8 cellular contexts compared by ENCODE assay signal in the genomic region with DNA sequence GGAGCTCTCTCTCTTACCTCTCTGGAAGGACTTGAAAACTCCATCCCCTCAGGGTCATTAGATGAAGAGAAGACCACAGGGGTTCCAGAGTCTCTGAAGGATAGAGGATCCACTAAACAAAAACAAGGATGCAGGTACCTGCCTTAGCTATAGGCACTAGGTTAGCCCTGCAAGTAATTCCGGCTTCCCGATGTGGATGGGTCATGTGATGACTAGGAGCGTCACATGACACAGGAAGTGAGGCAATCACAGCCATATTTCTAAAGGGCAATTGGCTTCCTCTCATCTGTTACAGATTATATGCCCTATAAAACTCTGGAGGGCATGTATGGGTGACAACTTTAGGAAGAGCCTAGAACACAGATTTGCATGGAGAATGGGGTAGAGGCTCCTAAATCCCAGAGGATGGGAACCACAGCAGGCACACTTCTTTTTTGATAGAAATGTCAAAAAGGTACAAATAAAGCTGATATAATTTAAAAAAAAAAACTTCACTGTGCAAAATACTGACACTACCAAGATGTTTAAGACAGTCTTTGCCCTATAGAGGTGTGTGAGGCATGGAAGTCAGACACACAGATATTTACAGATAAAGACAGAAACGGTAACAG. TPM values are rescaled to one million over a fixed set of nuclear protein-coding genes. Genes with fewer than 3 reads are reported as not detected.
DNase-seq lines count a peak whose midpoint lies in the region; ATAC-seq, FAIRE-seq and TF ChIP-seq lines count a peak whose summit lies in the region.

No MANE protein-coding gene starts in this region.

- no peaks in the 10 kb centered on the region for H3K9me3 Mint-ChIP-seq in activated T-helper 17 cell treated with anti-CD3 and anti-CD28 coated beads, Interleukin-2, amount 50 U/mL, for 72 hours
- H3K9me3 Mint-ChIP-seq in naive thymus-derived CD4-positive, alpha-beta T cell = peaks cover 0 to 8% (median 0%) of the 10 kb centered on the region in 11 donors

- H3K4me1 ChIP-seq in naive thymus-derived CD4-positive, alpha-beta T cell (ENCODE audit: control insufficient read depth in 2 of 2, insufficient read depth in 2 of 2, low read length in 2 of 2) = peaks cover 19 to 20% of the 10 kb centered on the region in 2 donors
- peaks cover 16 to 37% of the 10 kb centered on the region in 2 donors for H3K4me1 ChIP-seq in thoracic aorta (ENCODE audit: control insufficient read depth in 1 of 2, low read depth in 2 of 2)

- no peaks in the 10 kb centered on the region for H3K27me3 Mint-ChIP-seq in activated T-helper 17 cell treated with anti-CD3 and anti-CD28 coated beads, Interleukin-2, amount 50 U/mL, for 72 hours
- H3K27me3 Mint-ChIP-seq in naive thymus-derived CD4-positive, alpha-beta T cell = peaks cover 0 to 6% (median 3%) of the 10 kb centered on the region in 5 donors

- peaks cover 0 to 22% (median 0%) of the 10 kb centered on the region in 3 experiments for H3K36me3 ChIP-seq in naive thymus-derived CD4-positive, alpha-beta T cell (ENCODE audit: control insufficient read depth in 2 of 3, insufficient read depth in 3 of 3, low read length in 3 of 3)
- H3K36me3 ChIP-seq in thoracic aorta = no peaks in the 10 kb centered on the region

- intact Hi-C loops in naive thymus-derived CD4-positive, alpha-beta T cell (cut with micrococcal nuclease) = loop anchor here (1.0 to 5.0 kb wide), 5 partner anchors 22 to 1096 kb away; a partner anchor contains a TSS

- TF ChIP-seq CTCF in thoracic aorta (IDR thresholded peaks at IDR 0.05) = no peak

- peaks cover 52% of the 10 kb centered on the region for H3K36me3 Mint-ChIP-seq in activated T-helper 17 cell treated with anti-CD3 and anti-CD28 coated beads, Interleukin-2, amount 50 U/mL, for 72 hours (ENCODE audit: low read depth)
- peaks cover 0 to 16% (median 5%) of the 10 kb centered on the region in 5 donors for H3K36me3 Mint-ChIP-seq in naive thymus-derived CD4-positive, alpha-beta T cell

- H3K4me3 ChIP-seq in naive thymus-derived CD4-positive, alpha-beta T cell (ENCODE audit: low read length) = peak overlapping the region; percentile 65
- H3K4me3 ChIP-seq in thoracic aorta = peak overlapping the region; percentile 73

- FAIRE-seq in RCC 7860 (lab: Jason Lieb, UNC) = no peak

- POLR2A ChIA-PET in naive thymus-derived CD4-positive, alpha-beta T cell (lab: Charles Lee) = interaction anchor here (0.6 to 2.0 kb wide), 11 partner anchors 9 to 79 kb away, joined by 3 to 8 read pairs (median 4); a partner anchor contains a TSS

- no peaks in the 10 kb centered on the region for H3K9me3 ChIP-seq in naive thymus-derived CD4-positive, alpha-beta T cell (ENCODE audit: control insufficient read depth in 2 of 3, low read length in 3 of 3)
- no peaks in the 10 kb centered on the region for H3K9me3 ChIP-seq in thoracic aorta

- CTCF ChIA-PET in naive thymus-derived CD4-positive, alpha-beta T cell (lab: Charles Lee) = interaction anchor here (1.2 to 2.5 kb wide), 3 partner anchors 9 to 22 kb away, joined by 3 to 10 read pairs (median 8); no protein-coding TSS in a partner anchor

- no peaks in the 10 kb centered on the region for H3K27me3 ChIP-seq in naive thymus-derived CD4-positive, alpha-beta T cell (ENCODE audit: control insufficient read depth in 2 of 2, insufficient read depth in 2 of 2, low read length in 2 of 2)
- H3K27me3 ChIP-seq in thoracic aorta (replicated peaks; ENCODE audit: insufficient read depth) = no peaks in the 10 kb centered on the region

- peak overlapping the region; percentile 75 for H3K4me3 Mint-ChIP-seq in activated T-helper 17 cell treated with anti-CD3 and anti-CD28 coated beads, Interleukin-2, amount 50 U/mL, for 72 hours
- peak overlapping the region; percentile 79 to 92 (median 88) for H3K4me3 Mint-ChIP-seq in naive thymus-derived CD4-positive, alpha-beta T cell

- peaks cover 22% of the 10 kb centered on the region for H3K4me1 Mint-ChIP-seq in activated T-helper 17 cell treated with anti-CD3 and anti-CD28 coated beads, Interleukin-2, amount 50 U/mL, for 72 hours
- H3K4me1 Mint-ChIP-seq in naive thymus-derived CD4-positive, alpha-beta T cell = peaks cover 30 to 56% (median 43%) of the 10 kb centered on the region in 7 donors

- H3K27ac Mint-ChIP-seq in activated T-helper 17 cell treated with anti-CD3 and anti-CD28 coated beads, Interleukin-2, amount 50 U/mL, for 72 hours = peak overlapping the region; percentile 94
- H3K27ac Mint-ChIP-seq in naive thymus-derived CD4-positive, alpha-beta T cell = peak overlapping the region; percentile 73 to 98 (median 91)

- ATAC-seq in activated T-helper 17 cell treated with anti-CD3 and anti-CD28 coated beads, Interleukin-2, amount 50 U/mL, for 72 hours (replicated peaks) = peak; percentile 55
- peak; percentile 42 for ATAC-seq in naive thymus-derived CD4-positive, alpha-beta T cell
- ATAC-seq in thoracic aorta (ENCODE audit: insufficient number of reproducible peaks, low FRiP score, low read depth) (peak; percentile 26), HG02885 (IDR thresholded peaks at IDR 0.05; ENCODE audit: poor library complexity, unreplicated experiment) (no peak)

- DNase-seq in EL (peak; percentile 89), LoVo (ENCODE audit: low spot score) (peak; percentile 84), RCC 7860 (ENCODE audit: low spot score) (peak; percentile 65), fibroblast of peridontal ligament (ENCODE audit: extremely low read depth) (peak; percentile 91), thoracic aorta (ENCODE audit: low spot score) (no peak)
- DNase-seq in naive thymus-derived CD4-positive, alpha-beta T cell = peak in 8 of 9 donors; percentile 62 to 74 (median 70)

- H3K27ac ChIP-seq in naive thymus-derived CD4-positive, alpha-beta T cell (ENCODE audit: low read depth, low read length) = peak overlapping the region; percentile 49
- H3K27ac ChIP-seq in thoracic aorta = peak overlapping the region in 1 of 2 donors; percentile 1

RNA-seq across cellular contexts. Expression of a gene that starts 14.1 kb away (rescaled TPM):
- total RNA-seq in activated T-helper 17 cell treated with anti-CD3 and anti-CD28 coated beads, Interleukin-2, amount 50 U/mL, for 72 hours = 10 to 100 TPM; 20.7 to 32.1 TPM
- 10 to 100 TPM in 4 of 5 experiments, 1 to 10 TPM in 1; 8.2 to 24.3 (median 13.8) TPM for total RNA-seq in naive thymus-derived CD4-positive, alpha-beta T cell
- polyA plus RNA-seq in naive thymus-derived CD4-positive, alpha-beta T cell = 1 to 10 TPM; 1.8 to 2.0 TPM
- 10 to 100 TPM; 14.7 to 16.1 TPM for total RNA-seq in thoracic aorta

RNA-seq across cellular contexts. Expression of a gene that starts 21.0 kb away (rescaled TPM):
- 100 to 1,000 TPM in 1 of 2 donors, 10 to 100 TPM in 1; 84.0 to 123 TPM for total RNA-seq in activated T-helper 17 cell treated with anti-CD3 and anti-CD28 coated beads, Interleukin-2, amount 50 U/mL, for 72 hours
- total RNA-seq in naive thymus-derived CD4-positive, alpha-beta T cell = 100 to 1,000 TPM in 3 of 5 experiments, 10 to 100 TPM in 2; 50.8 to 118 (median 100) TPM
- polyA plus RNA-seq in naive thymus-derived CD4-positive, alpha-beta T cell = 100 to 1,000 TPM; 141 to 219 TPM
- total RNA-seq in thoracic aorta = 10 to 100 TPM; 32.5 to 50.2 TPM

RNA-seq across cellular contexts. Expression of a gene that starts 32.1 kb away (rescaled TPM):
- 100 to 1,000 TPM in 1 of 2 donors, 10 to 100 TPM in 1; 87.7 to 131 TPM for total RNA-seq in activated T-helper 17 cell treated with anti-CD3 and anti-CD28 coated beads, Interleukin-2, amount 50 U/mL, for 72 hours
- 100 to 1,000 TPM in 2 of 5 experiments, 10 to 100 TPM in 3; 72.2 to 137 (median 94.7) TPM for total RNA-seq in naive thymus-derived CD4-positive, alpha-beta T cell
- 10 to 100 TPM; 16.7 to 31.0 TPM for polyA plus RNA-seq in naive thymus-derived CD4-positive, alpha-beta T cell
- total RNA-seq in thoracic aorta = 10 to 100 TPM; 26.9 to 50.7 TPM

RNA-seq across cellular contexts. Expression of a gene that starts 32.7 kb away (rescaled TPM):
- 10 to 100 TPM; 31.3 to 59.9 TPM for total RNA-seq in activated T-helper 17 cell treated with anti-CD3 and anti-CD28 coated beads, Interleukin-2, amount 50 U/mL, for 72 hours
- total RNA-seq in naive thymus-derived CD4-positive, alpha-beta T cell = 10 to 100 TPM; 19.5 to 40.8 (median 22.0) TPM
- polyA plus RNA-seq in naive thymus-derived CD4-positive, alpha-beta T cell = 10 to 100 TPM; 48.9 to 49.9 TPM
- 10 to 100 TPM; 21.7 to 22.9 TPM for total RNA-seq in thoracic aorta

RNA-seq across cellular contexts. Expression of a gene that starts 33.5 kb away (rescaled TPM):
- total RNA-seq in activated T-helper 17 cell treated with anti-CD3 and anti-CD28 coated beads, Interleukin-2, amount 50 U/mL, for 72 hours = 10 to 100 TPM; 11.8 to 26.8 TPM
- 10 to 100 TPM; 26.0 to 35.9 (median 28.1) TPM for total RNA-seq in naive thymus-derived CD4-positive, alpha-beta T cell
- 1 to 10 TPM in 1 of 2 donors, under 1 TPM in 1; 0.87 to 2.6 TPM for polyA plus RNA-seq in naive thymus-derived CD4-positive, alpha-beta T cell
- 10 to 100 TPM; 45.3 to 81.6 TPM for total RNA-seq in thoracic aorta
